In the genomic region with DNA sequence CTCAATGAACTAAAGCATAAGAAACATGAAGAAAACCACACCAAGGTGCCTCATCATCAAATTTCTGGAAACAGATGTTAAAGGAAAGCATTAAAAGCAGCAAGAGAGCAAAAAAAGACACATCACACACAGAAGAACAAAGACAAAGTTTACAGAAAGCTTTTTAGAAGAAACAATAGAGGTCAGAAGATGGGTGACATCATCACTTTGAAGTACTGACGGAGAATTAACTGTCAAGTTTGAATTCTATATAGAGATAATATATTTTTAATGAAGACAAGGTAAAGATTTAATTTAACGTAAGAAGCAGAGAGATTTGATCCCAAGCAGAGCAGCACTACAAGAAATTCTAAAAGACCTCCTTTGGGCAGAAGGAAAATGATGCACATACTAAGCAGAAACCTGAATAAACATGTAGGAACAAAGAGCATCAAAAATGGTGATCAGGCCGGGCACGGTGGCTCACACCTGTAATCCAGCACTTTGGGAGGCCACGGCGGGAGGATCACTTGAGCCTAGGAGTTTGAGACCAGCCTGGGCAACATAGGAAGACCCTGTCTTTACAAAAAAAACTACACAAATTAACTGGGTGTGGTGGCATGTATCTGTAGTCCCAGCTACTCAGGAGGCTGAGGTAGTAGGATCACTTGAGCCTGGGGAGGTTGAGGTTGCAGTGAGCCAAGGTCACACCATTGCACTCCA, we compare ENCODE assay signal across 14 cellular contexts.
DNase-seq lines count a peak whose midpoint lies in the region; ATAC-seq and TF ChIP-seq lines count a peak whose summit lies in the region.
"Had no signal": no experiment of that assay in that cellular context is flagged by ENCODE, and none has a peak within 500 bp of the region (broad histone marks: within the 10 kb centered on the region; RNA-seq: fewer than 3 reads in every experiment).

No MANE protein-coding gene starts in this region.

- H3F3A ChIP-seq in SK-N-SH (replicated peaks; ENCODE audit: insufficient read depth): no peaks in the 10 kb centered on the region

- CTCF ChIA-PET in SK-N-SH (lab: Yijun Ruan, JAX): no interaction called here

- peaks cover 9% of the 10 kb centered on the region; the same call in 1 of the 2 replicates for H3K27me3 ChIP-seq in SK-N-SH (ENCODE audit: insufficient read depth)
- H3K27me3 ChIP-seq: BLaER1 treated with 17β-estradiol and CSF1 and Interleukin-3, amounts not matched to agents 10 nM and 100 nM had no signal

- H3K4me3 ChIP-seq in SK-N-SH (ENCODE audit: low read depth in 2 of 2, low read length in 1 of 2): no peak overlapping the region
- H3K4me3 ChIP-seq: BLaER1 treated with 17β-estradiol and CSF1 and Interleukin-3, amounts not matched to agents 10 nM and 100 nM; GM12878; GM23248 had no signal

- no peak overlapping the region for H3K27ac ChIP-seq in SK-N-SH (ENCODE audit: low read depth in 2 of 2, low read length in 1 of 2)
- H3K27ac ChIP-seq: BLaER1 treated with 17β-estradiol and CSF1 and Interleukin-3, amounts not matched to agents 10 nM and 100 nM; GM23248 had no signal

- no peaks in the 10 kb centered on the region for H3K36me3 ChIP-seq in SK-N-SH (replicated peaks in 1 of 2; ENCODE audit: control insufficient read depth in 1 of 2, insufficient read depth in 2 of 2, low read length in 1 of 2)
- H3K36me3 ChIP-seq: BLaER1 treated with 17β-estradiol and CSF1 and Interleukin-3, amounts not matched to agents 10 nM and 100 nM had no signal

- no peaks in the 10 kb centered on the region for H3K4me1 ChIP-seq in SK-N-SH (ENCODE audit: control insufficient read depth in 1 of 2, insufficient read depth in 2 of 2, low read depth in 1 of 2, low read length in 1 of 2)
- H3K4me1 ChIP-seq: BLaER1 treated with 17β-estradiol and CSF1 and Interleukin-3, amounts not matched to agents 10 nM and 100 nM had no signal

- no peak overlapping the region for H2AFZ ChIP-seq in SK-N-SH (ENCODE audit: low read depth)
- H2AFZ ChIP-seq: GM23248 had no signal

- no peak for TF ChIP-seq RAD21 in SK-N-SH (IDR thresholded peaks at IDR 0.05; ENCODE audit: low read length)

- no peak for TF ChIP-seq CTCF in SK-N-SH (IDR thresholded peaks at IDR 0.05)

- peaks cover 13% of the 10 kb centered on the region; the same call in 1 of the 2 replicates for H3K9me3 ChIP-seq in SK-N-SH

- H3K79me2 ChIP-seq in SK-N-SH (ENCODE audit: insufficient read depth): no peaks in the 10 kb centered on the region

- DNase-seq in activated effector memory CD4-positive, alpha-beta T cell treated with anti-CD3 and anti-CD28 coated beads, Interleukin-2, amount 50 U/mL, for 16 hours: peak; percentile 22
- DNase-seq in activated effector memory CD4-positive, alpha-beta T cell treated with Interleukin-2 at 50 U/mL for 16 hours: no peak
- peak; percentile 14 for DNase-seq in islet precursor cell
- peak; percentile 26 for DNase-seq in sciatic nerve (ENCODE audit: low spot score)
- no peak for DNase-seq in effector CD4-positive, alpha-beta T cell
- no peak for DNase-seq in hippocampal formation (lab: John Stamatoyannopoulos, UW)
- no peak for DNase-seq in SK-N-SH
- DNase-seq: ACHN; Calu3; CD4-positive, CD25-positive, alpha-beta regulatory T cell; DMS79; GM23248 had no signal

- no peak for ATAC-seq in sciatic nerve
- ATAC-seq: GM12878 had no signal

- POLR2A ChIA-PET in SK-N-SH (lab: Yijun Ruan, JAX): no interaction called here

- 49% methylated on average over 6 of the region's 6 CpGs for WGBS in SK-N-SH (ENCODE audit: low lambda C conversion rate)

- no peak overlapping the region for H3K4me2 ChIP-seq in SK-N-SH
- H3K4me2 ChIP-seq: BLaER1 treated with 17β-estradiol and CSF1 and Interleukin-3, amounts not matched to agents 10 nM and 100 nM had no signal

- intact Hi-C loops in sciatic nerve (cut with DNase I): no loop called here

- no peak for TF ChIP-seq EP300 in SK-N-SH (IDR thresholded peaks at IDR 0.05; ENCODE audit: borderline replicate concordance in 1 of 2, low read depth in 1 of 2, low read length in 1 of 2)

- no peaks in the 10 kb centered on the region for H4K20me1 ChIP-seq in SK-N-SH (ENCODE audit: insufficient read depth)
- H4K20me1 ChIP-seq: BLaER1 treated with 17β-estradiol and CSF1 and Interleukin-3, amounts not matched to agents 10 nM and 100 nM had no signal

- no peaks in the 10 kb centered on the region for H3K9me2 ChIP-seq in SK-N-SH

- H3K9ac ChIP-seq in SK-N-SH: no peak overlapping the region
- H3K9ac ChIP-seq: BLaER1 treated with 17β-estradiol and CSF1 and Interleukin-3, amounts not matched to agents 10 nM and 100 nM; GM23248 had no signal

TF ChIP-seq in SK-N-SH, 30 proteins besides CTCF, POLR2A, EP300 and RAD21:
- no peak for TF ChIP-seq MXI1 (IDR thresholded peaks at IDR 0.05; ENCODE audit: low read depth, low read length)
- no peak for TF ChIP-seq PBX3 (IDR thresholded peaks at IDR 0.05)
- TF ChIP-seq, protein P1, sequence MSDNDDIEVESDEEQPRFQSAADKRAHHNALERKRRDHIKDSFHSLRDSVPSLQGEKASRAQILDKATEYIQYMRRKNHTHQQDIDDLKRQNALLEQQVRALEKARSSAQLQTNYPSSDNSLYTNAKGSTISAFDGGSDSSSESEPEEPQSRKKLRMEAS (IDR thresholded peaks at IDR 0.05; ENCODE audit: low read depth): no peak
- no peak for TF ChIP-seq NRF1 (IDR thresholded peaks at IDR 0.05; ENCODE audit: low read depth, low read length)
- no peak for TF ChIP-seq MEF2A (IDR thresholded peaks at IDR 0.05; ENCODE audit: borderline replicate concordance, low read depth)
- TF ChIP-seq RFX5 (IDR thresholded peaks at IDR 0.05; ENCODE audit: low read length): no peak
- no peak for TF ChIP-seq RXRA (IDR thresholded peaks at IDR 0.05; ENCODE audit: borderline replicate concordance, low read depth)
- no peak for TF ChIP-seq EZH2phosphoT487 (IDR thresholded peaks at IDR 0.05; ENCODE audit: borderline replicate concordance, low read depth)
- no peak for TF ChIP-seq FOXJ3 (CRISPR knock-in tag; IDR thresholded peaks at IDR 0.05)
- no peak for TF ChIP-seq POLR2AphosphoS5 (IDR thresholded peaks at IDR 0.05; ENCODE audit: low read depth, low read length)
- no peak for TF ChIP-seq ZBTB33 (IDR thresholded peaks at IDR 0.05; ENCODE audit: borderline replicate concordance, low read depth)
- TF ChIP-seq, protein P2, sequence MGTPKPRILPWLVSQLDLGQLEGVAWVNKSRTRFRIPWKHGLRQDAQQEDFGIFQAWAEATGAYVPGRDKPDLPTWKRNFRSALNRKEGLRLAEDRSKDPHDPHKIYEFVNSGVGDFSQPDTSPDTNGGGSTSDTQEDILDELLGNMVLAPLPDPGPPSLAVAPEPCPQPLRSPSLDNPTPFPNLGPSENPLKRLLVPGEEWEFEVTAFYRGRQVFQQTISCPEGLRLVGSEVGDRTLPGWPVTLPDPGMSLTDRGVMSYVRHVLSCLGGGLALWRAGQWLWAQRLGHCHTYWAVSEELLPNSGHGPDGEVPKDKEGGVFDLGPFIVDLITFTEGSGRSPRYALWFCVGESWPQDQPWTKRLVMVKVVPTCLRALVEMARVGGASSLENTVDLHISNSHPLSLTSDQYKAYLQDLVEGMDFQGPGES (IDR thresholded peaks at IDR 0.05; ENCODE audit: low read depth, low read length): no peak
- TF ChIP-seq, protein P3, sequence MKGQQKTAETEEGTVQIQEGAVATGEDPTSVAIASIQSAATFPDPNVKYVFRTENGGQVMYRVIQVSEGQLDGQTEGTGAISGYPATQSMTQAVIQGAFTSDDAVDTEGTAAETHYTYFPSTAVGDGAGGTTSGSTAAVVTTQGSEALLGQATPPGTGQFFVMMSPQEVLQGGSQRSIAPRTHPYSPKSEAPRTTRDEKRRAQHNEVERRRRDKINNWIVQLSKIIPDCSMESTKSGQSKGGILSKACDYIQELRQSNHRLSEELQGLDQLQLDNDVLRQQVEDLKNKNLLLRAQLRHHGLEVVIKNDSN (IDR thresholded peaks at IDR 0.05; ENCODE audit: borderline replicate concordance, low read depth): no peak
- no peak for TF ChIP-seq TCF12 (IDR thresholded peaks at IDR 0.05)
- no peak for TF ChIP-seq JUND (IDR thresholded peaks at IDR 0.05)
- no peak for TF ChIP-seq SIN3A (IDR thresholded peaks at IDR 0.05; ENCODE audit: borderline replicate concordance, low read depth, low read length)
- no peak for TF ChIP-seq RCOR1 (IDR thresholded peaks at IDR 0.05; ENCODE audit: low read length)
- TF ChIP-seq SMC3 (IDR thresholded peaks at IDR 0.05; ENCODE audit: low read depth, low read length): no peak
- no peak for TF ChIP-seq GATA2 (CRISPR knock-in tag; IDR thresholded peaks at IDR 0.05)
- no peak for TF ChIP-seq TAF1 (IDR thresholded peaks at IDR 0.05; ENCODE audit: borderline replicate concordance, low read depth, low read length)

Comparison
In these comparisons a context has a peak if more than half of its experiments do, and no peak if none do; other contexts are left out.
1. DNase-seq: peak in activated effector memory CD4-positive, alpha-beta T cell treated with anti-CD3 and anti-CD28 coated beads, Interleukin-2, amount 50 U/mL, for 16 hours (single experiment), islet precursor cell (single experiment) and sciatic nerve (single experiment); none in activated effector memory CD4-positive, alpha-beta T cell treated with Interleukin-2 at 50 U/mL for 16 hours (single experiment), effector CD4-positive, alpha-beta T cell (single experiment), hippocampal formation (0 of 2) and SK-N-SH (single experiment).